Comparison of ENCODE assay signal across 8 cellular contexts in the genomic region with DNA sequence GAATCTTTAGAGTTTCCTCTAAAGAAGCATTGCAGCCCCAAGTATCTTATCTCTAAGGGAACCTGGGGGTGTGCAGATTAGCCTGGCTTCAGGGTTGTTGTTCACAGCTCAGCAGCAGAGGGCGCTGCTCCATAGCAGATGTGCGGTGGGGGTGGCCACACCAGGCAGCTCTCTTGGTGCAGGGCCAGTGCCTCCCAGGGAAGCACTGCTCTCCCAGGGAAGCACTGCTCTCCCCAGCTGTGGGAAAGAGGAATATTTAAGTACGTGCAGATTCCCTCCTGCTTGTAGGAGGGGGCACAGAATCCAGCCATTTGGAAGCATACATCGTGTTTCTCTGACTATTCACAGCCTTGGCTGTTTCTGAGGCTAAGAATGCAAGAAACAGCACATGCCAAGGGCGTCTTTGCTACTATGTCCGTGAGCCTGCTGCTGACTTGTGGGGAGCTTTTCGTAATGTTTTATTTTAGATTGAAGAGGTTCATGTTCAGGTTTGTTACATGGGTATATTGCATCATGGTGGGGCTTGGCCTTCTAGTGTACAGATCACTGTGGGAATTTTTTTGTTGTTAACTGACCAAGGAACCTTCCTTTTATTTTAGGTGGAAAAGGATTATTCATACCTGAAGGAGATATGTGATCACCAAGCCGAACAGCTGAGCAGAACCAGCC.
DNase-seq lines count a peak whose midpoint lies in the region; ATAC-seq and TF ChIP-seq lines count a peak whose summit lies in the region.

No MANE protein-coding gene starts in this region.

- peaks cover 18% of the 10 kb centered on the region for H3K4me1 Mint-ChIP-seq in activated T-cell treated with anti-CD3 and anti-CD28 coated beads, Interleukin-2, amount 50 U/mL, for 24 hours (ENCODE audit: low read depth)
- H3K4me1 Mint-ChIP-seq in natural killer cell treated with Interleukin-12 subunit alpha and Interleukin-12 subunit beta and Interleukin-15 and Interleukin-18, amount 100 ng/mL, for 72 hours (ENCODE audit: low read depth in 2 of 2), result peaks cover 3 to 7% of the 10 kb centered on the region in 2 donors
- no peaks in the 10 kb centered on the region for H3K4me1 Mint-ChIP-seq in stimulated activated memory B cell treated with anti-CD40 and anti-IgM and Interleukin-4, amounts not matched to agents 10 μg/mL and 1 μg/mL and 100 μg/mL, for 72 hours

- peak; percentile 80 for TF ChIP-seq CTCF in GM12872 (IDR thresholded peaks at IDR 0.05; ENCODE audit: insufficient read depth, low read depth, low read length)
- peak; percentile 88 for TF ChIP-seq CTCF in Panc1 (IDR thresholded peaks at IDR 0.05)

- no peaks in the 10 kb centered on the region for H3K36me3 Mint-ChIP-seq in activated T-cell treated with anti-CD3 and anti-CD28 coated beads, Interleukin-2, amount 50 U/mL, for 24 hours (ENCODE audit: low read depth)
- H3K36me3 Mint-ChIP-seq in natural killer cell treated with Interleukin-12 subunit alpha and Interleukin-12 subunit beta and Interleukin-15 and Interleukin-18, amount 100 ng/mL, for 72 hours, result no peaks in the 10 kb centered on the region
- H3K36me3 Mint-ChIP-seq in stimulated activated memory B cell treated with anti-CD40 and anti-IgM and Interleukin-4, amounts not matched to agents 10 μg/mL and 1 μg/mL and 100 μg/mL, for 72 hours, result no peaks in the 10 kb centered on the region

- peak; percentile 32 for DNase-seq in HuH-7.5 (ENCODE audit: low spot score)
- no peak for DNase-seq in Panc1 (ENCODE audit: low read depth, low spot score)
- peak; percentile 87 for DNase-seq in activated T-cell treated with anti-CD3 and anti-CD28 coated beads, Interleukin-2, amount 50 U/mL, for 24 hours
- DNase-seq in fibroblast of gingiva (ENCODE audit: low read depth), result peak; percentile 73
- DNase-seq in natural killer cell treated with Interleukin-12 subunit alpha and Interleukin-12 subunit beta and Interleukin-15 and Interleukin-18, amount 100 ng/mL, for 72 hours (ENCODE audit: low spot score), result peak; percentile 70

- no peak overlapping the region for H3K4me3 ChIP-seq in Panc1 (ENCODE audit: low read depth in 2 of 2, low read length in 2 of 2)

- POLR2A ChIA-PET in Panc1 (lab: Charles Lee), result no interaction called here

- no peak overlapping the region for H3K27ac Mint-ChIP-seq in activated T-cell treated with anti-CD3 and anti-CD28 coated beads, Interleukin-2, amount 50 U/mL, for 24 hours
- H3K27ac Mint-ChIP-seq in natural killer cell treated with Interleukin-12 subunit alpha and Interleukin-12 subunit beta and Interleukin-15 and Interleukin-18, amount 100 ng/mL, for 72 hours, result no peak overlapping the region
- H3K27ac Mint-ChIP-seq in stimulated activated memory B cell treated with anti-CD40 and anti-IgM and Interleukin-4, amounts not matched to agents 10 μg/mL and 1 μg/mL and 100 μg/mL, for 72 hours, result no peak overlapping the region

- H3K9me3 ChIP-seq in Panc1 (ENCODE audit: control insufficient read depth, insufficient read depth, low read depth, low read length), result no peaks in the 10 kb centered on the region

- peak; percentile 91 for ATAC-seq in Panc1
- ATAC-seq in natural killer cell treated with Interleukin-12 subunit alpha and Interleukin-12 subunit beta and Interleukin-15 and Interleukin-18, amount 100 ng/mL, for 72 hours, result peak; percentile 82 to 86
- peak; percentile 78 for ATAC-seq in stimulated activated memory B cell treated with anti-CD40 and anti-IgM and Interleukin-4, amounts not matched to agents 10 μg/mL and 1 μg/mL and 100 μg/mL, for 72 hours
- no peak for ATAC-seq in GM21526 (IDR thresholded peaks at IDR 0.05; ENCODE audit: low FRiP score, unreplicated experiment)

- no TSS peak for BruUV-seq in Panc1 (replicated peaks; lab: Mats Ljungman, UMichigan)

- intact Hi-C loops in Panc1 (cut with micrococcal nuclease; ENCODE audit: unreplicated experiment), result loop anchor here (2.0 to 5.0 kb wide), 2 partner anchors 46 to 235 kb away; no protein-coding TSS in a partner anchor

- CTCF ChIA-PET in Panc1 (lab: Charles Lee), result no interaction called here

- H3K27me3 Mint-ChIP-seq in activated T-cell treated with anti-CD3 and anti-CD28 coated beads, Interleukin-2, amount 50 U/mL, for 24 hours, result no peaks in the 10 kb centered on the region
- H3K27me3 Mint-ChIP-seq in natural killer cell treated with Interleukin-12 subunit alpha and Interleukin-12 subunit beta and Interleukin-15 and Interleukin-18, amount 100 ng/mL, for 72 hours, result no peaks in the 10 kb centered on the region
- no peaks in the 10 kb centered on the region for H3K27me3 Mint-ChIP-seq in stimulated activated memory B cell treated with anti-CD40 and anti-IgM and Interleukin-4, amounts not matched to agents 10 μg/mL and 1 μg/mL and 100 μg/mL, for 72 hours

- peaks cover 4% of the 10 kb centered on the region; the same call in 1 of the 2 replicates for H3K36me3 ChIP-seq in Panc1 (ENCODE audit: control insufficient read depth, insufficient read depth, low read length)

- H3K4me3 Mint-ChIP-seq in activated T-cell treated with anti-CD3 and anti-CD28 coated beads, Interleukin-2, amount 50 U/mL, for 24 hours, result no peak overlapping the region
- no peak overlapping the region for H3K4me3 Mint-ChIP-seq in natural killer cell treated with Interleukin-12 subunit alpha and Interleukin-12 subunit beta and Interleukin-15 and Interleukin-18, amount 100 ng/mL, for 72 hours
- no peak overlapping the region for H3K4me3 Mint-ChIP-seq in stimulated activated memory B cell treated with anti-CD40 and anti-IgM and Interleukin-4, amounts not matched to agents 10 μg/mL and 1 μg/mL and 100 μg/mL, for 72 hours

- no peaks in the 10 kb centered on the region for H3K9me3 Mint-ChIP-seq in activated T-cell treated with anti-CD3 and anti-CD28 coated beads, Interleukin-2, amount 50 U/mL, for 24 hours
- H3K9me3 Mint-ChIP-seq in natural killer cell treated with Interleukin-12 subunit alpha and Interleukin-12 subunit beta and Interleukin-15 and Interleukin-18, amount 100 ng/mL, for 72 hours, result no peaks in the 10 kb centered on the region
- H3K9me3 Mint-ChIP-seq in stimulated activated memory B cell treated with anti-CD40 and anti-IgM and Interleukin-4, amounts not matched to agents 10 μg/mL and 1 μg/mL and 100 μg/mL, for 72 hours, result no peaks in the 10 kb centered on the region

- no peak overlapping the region for H3K27ac ChIP-seq in Panc1 (ENCODE audit: low read length)

- H3K4me1 ChIP-seq in Panc1 (ENCODE audit: control insufficient read depth, insufficient read depth, low read length), result peaks cover 7% of the 10 kb centered on the region

- in situ Hi-C loops in Panc1 (cut with HindIII; ENCODE audit: low pct_unique_long_range_greater_than_20kb, low sequenced_read_pairs), result no loop called here

- H3K27me3 ChIP-seq in Panc1 (ENCODE audit: control insufficient read depth, insufficient read depth, low read length), result no peaks in the 10 kb centered on the region
